17 cellular contexts compared by ENCODE assay signal in genomic region chr7:76165106-76165972, GRCh38. TPM values are rescaled to one million over a fixed set of nuclear protein-coding genes. Genes with fewer than 3 reads are reported as not detected.
DNase-seq lines count a peak whose midpoint lies in the region; ATAC-seq and TF ChIP-seq lines count a peak whose summit lies in the region.
"Had no signal": no experiment of that assay in that cellular context is flagged by ENCODE, and none has a peak within 500 bp of the region (broad histone marks: within the 10 kb centered on the region; RNA-seq: fewer than 3 reads in every experiment).

No MANE protein-coding gene starts in this region.

- H3K4me2 ChIP-seq in OCI-LY3 (ENCODE audit: low read length), result peak overlapping the region; percentile 74

- H3K27me3 Mint-ChIP-seq in T-helper 1 cell treated with Interleukin-12 subunit alpha and Interleukin-12 subunit beta and Interleukin-4 antibody, amounts not matched to agents 30 μg/mL and 1 μg/mL, for 36 hours (ENCODE audit: low read depth), result no peaks in the 10 kb centered on the region

- no peak for ATAC-seq in aorta (ENCODE audit: low FRiP score)
- ATAC-seq in HG02970 (IDR thresholded peaks at IDR 0.05; ENCODE audit: low FRiP score, unreplicated experiment), result no peak
- ATAC-seq in HG03045 (IDR thresholded peaks at IDR 0.05; ENCODE audit: unreplicated experiment), result no peak

- H3K4me1 ChIP-seq in OCI-LY3 (ENCODE audit: low read length) (0 out of 2 replicates have a peak, but pooled peaks cover 4% of the 10 kb centered on the region), iPS-20b (ENCODE audit: insufficient read depth, low read length) (peaks cover 10% of the 10 kb centered on the region; the same call in 1 of the 2 replicates), sigmoid colon (peaks cover 0 to 7% (median 5%) of the 10 kb centered on the region in 4 donors), aorta (ENCODE audit: control insufficient read depth in 1 of 2, insufficient read depth in 2 of 2, low read length in 2 of 2) (no peaks in the 10 kb centered on the region)
- H3K4me1 ChIP-seq: colonic mucosa had no signal

- no peak overlapping the region for H3K4me3 Mint-ChIP-seq in T-helper 1 cell treated with Interleukin-12 subunit alpha and Interleukin-12 subunit beta and Interleukin-4 antibody, amounts not matched to agents 30 μg/mL and 1 μg/mL, for 36 hours

- H3K79me2 ChIP-seq in OCI-LY3 (ENCODE audit: low read length), result no peaks in the 10 kb centered on the region

- no peak for TF ChIP-seq CTCF in OCI-LY3 (IDR thresholded peaks at IDR 0.05; ENCODE audit: low read depth, low read length)
- no peak for TF ChIP-seq CTCF in sigmoid colon (IDR thresholded peaks at IDR 0.05)

- H3K4me1 Mint-ChIP-seq in T-helper 1 cell treated with Interleukin-12 subunit alpha and Interleukin-12 subunit beta and Interleukin-4 antibody, amounts not matched to agents 30 μg/mL and 1 μg/mL, for 36 hours (ENCODE audit: low read depth), result peaks cover 10% of the 10 kb centered on the region

- H3K27me3 ChIP-seq in OCI-LY3 (ENCODE audit: low read depth, low read length) (no peaks in the 10 kb centered on the region), iPS-20b (ENCODE audit: insufficient read depth, low read length) (no peaks in the 10 kb centered on the region), sigmoid colon (no peaks in the 10 kb centered on the region), aorta (ENCODE audit: control insufficient read depth in 1 of 2, insufficient read depth in 2 of 2, low read length in 1 of 2) (no peaks in the 10 kb centered on the region)
- H3K27me3 ChIP-seq: colonic mucosa, heart right ventricle, left lung, transverse colon had no signal

- 97 to 98% methylated on average over 19 of the region's 19 CpGs for WGBS in sigmoid colon, 2 donors
- 97 to 98% methylated on average over 19 of the region's 19 CpGs for WGBS in aorta, 2 donors

- no peak for TF ChIP-seq EP300 in sigmoid colon (IDR thresholded peaks at IDR 0.05)

- H3K9me3 ChIP-seq in OCI-LY3 (ENCODE audit: insufficient read depth, low read length), result no peaks in the 10 kb centered on the region
- H3K9me3 ChIP-seq in iPS-20b (ENCODE audit: insufficient read depth, low read depth, low read length), result no peaks in the 10 kb centered on the region
- H3K9me3 ChIP-seq in sigmoid colon, result no peaks in the 10 kb centered on the region
- no peaks in the 10 kb centered on the region for H3K9me3 ChIP-seq in aorta (ENCODE audit: control insufficient read depth, low read length)
- H3K9me3 ChIP-seq: colonic mucosa, heart right ventricle, left lung, transverse colon had no signal

- no peak for DNase-seq in T-helper 1 cell
- peak; percentile 61 for DNase-seq in sigmoid colon
- no peak for DNase-seq in aorta
- DNase-seq: activated B cell treated with CpG ODN at 0.5 μM for 24 hours; amniotic stem cell; colonic mucosa; heart right ventricle; NCI-H1105 treated with DMSO at 0.1 percent for 48 hours; stimulated activated CD4-positive, alpha-beta T cell treated with anti-CD3 and anti-CD28 coated beads, Interleukin-2, amount 100 ng/mL, for 48 hours; transverse colon had no signal

- intact Hi-C loops in sigmoid colon (cut with DNase I) (loop anchor here (10.0 kb wide), 1 partner anchor 121 kb away; the partner anchor contains the start of genes MDH2 and STYXL1), aorta (cut with DNase I) (no loop called here)

- no peak overlapping the region for H3K27ac ChIP-seq in OCI-LY3 (ENCODE audit: low read length)
- H3K27ac ChIP-seq in iPS-20b (ENCODE audit: low read length), result peak overlapping the region; percentile 87
- no peak overlapping the region for H3K27ac ChIP-seq in sigmoid colon
- H3K27ac ChIP-seq in aorta (ENCODE audit: low read depth in 1 of 2, low read length in 2 of 2), result no peak overlapping the region
- H3K27ac ChIP-seq: SK-N-MC had no signal

- no peak for TF ChIP-seq POLR2A in sigmoid colon (IDR thresholded peaks at IDR 0.05)

- H3K9ac ChIP-seq in OCI-LY3 (ENCODE audit: low read length) (no peak overlapping the region), iPS-20b (ENCODE audit: low read depth, low read length) (peak overlapping the region; percentile 71; the same call in 1 of the 2 replicates)

- no peaks in the 10 kb centered on the region for H3K36me3 Mint-ChIP-seq in T-helper 1 cell treated with Interleukin-12 subunit alpha and Interleukin-12 subunit beta and Interleukin-4 antibody, amounts not matched to agents 30 μg/mL and 1 μg/mL, for 36 hours (ENCODE audit: low read depth)

- H2AFZ ChIP-seq in OCI-LY3 (ENCODE audit: low read depth, low read length), result no peak overlapping the region

- H3K36me3 ChIP-seq in OCI-LY3 (replicated peaks; ENCODE audit: low read depth, low read length), result no peaks in the 10 kb centered on the region
- no peaks in the 10 kb centered on the region; the same call in 1 of the 2 replicates for H3K36me3 ChIP-seq in iPS-20b (ENCODE audit: insufficient read depth, low read depth, low read length)
- H3K36me3 ChIP-seq in sigmoid colon, result no peaks in the 10 kb centered on the region
- H3K36me3 ChIP-seq in aorta (ENCODE audit: control insufficient read depth in 1 of 2, insufficient read depth in 2 of 2, low read length in 1 of 2), result no peaks in the 10 kb centered on the region
- H3K36me3 ChIP-seq: colonic mucosa, heart right ventricle, left lung, transverse colon had no signal

- H4K20me1 ChIP-seq in OCI-LY3 (ENCODE audit: insufficient read depth, low read length), result no peaks in the 10 kb centered on the region

- no peaks in the 10 kb centered on the region for H3K9me3 Mint-ChIP-seq in T-helper 1 cell treated with Interleukin-12 subunit alpha and Interleukin-12 subunit beta and Interleukin-4 antibody, amounts not matched to agents 30 μg/mL and 1 μg/mL, for 36 hours
- H3K9me3 Mint-ChIP-seq: activated B cell treated with CpG ODN at 0.5 μM for 24 hours had no signal

- H3K4me3 ChIP-seq in OCI-LY3 (ENCODE audit: low read length) (peak overlapping the region; percentile 93; the same call in 1 of the 2 replicates), iPS-20b (ENCODE audit: low read length) (no peak overlapping the region), sigmoid colon (no peak overlapping the region), aorta (ENCODE audit: low read length in 2 of 2) (no peak overlapping the region)

- H3K27ac Mint-ChIP-seq in T-helper 1 cell treated with Interleukin-12 subunit alpha and Interleukin-12 subunit beta and Interleukin-4 antibody, amounts not matched to agents 30 μg/mL and 1 μg/mL, for 36 hours, result peak overlapping the region; percentile 52

RNA-seq across cellular contexts. Expression of gene SRRM3, which starts 36.4 kb away (rescaled TPM):
- total RNA-seq in sigmoid colon (10 to 100 TPM in 1 of 4 donors, 1 to 10 TPM in 3; 1.6 to 16.1 (median 6.3) TPM), aorta (1 to 10 TPM; 3.0 to 5.9 TPM)
- polyA plus RNA-seq in sigmoid colon (1 to 10 TPM; 1.4 to 2.2 (median 1.8) TPM), aorta (1 to 10 TPM; 3.8 to 7.4 TPM)
- total RNA-seq: activated B cell treated with CpG ODN at 0.5 μM for 24 hours had no signal
